Comparison of ENCODE assay signal across 1 cellular context in the genomic region with DNA sequence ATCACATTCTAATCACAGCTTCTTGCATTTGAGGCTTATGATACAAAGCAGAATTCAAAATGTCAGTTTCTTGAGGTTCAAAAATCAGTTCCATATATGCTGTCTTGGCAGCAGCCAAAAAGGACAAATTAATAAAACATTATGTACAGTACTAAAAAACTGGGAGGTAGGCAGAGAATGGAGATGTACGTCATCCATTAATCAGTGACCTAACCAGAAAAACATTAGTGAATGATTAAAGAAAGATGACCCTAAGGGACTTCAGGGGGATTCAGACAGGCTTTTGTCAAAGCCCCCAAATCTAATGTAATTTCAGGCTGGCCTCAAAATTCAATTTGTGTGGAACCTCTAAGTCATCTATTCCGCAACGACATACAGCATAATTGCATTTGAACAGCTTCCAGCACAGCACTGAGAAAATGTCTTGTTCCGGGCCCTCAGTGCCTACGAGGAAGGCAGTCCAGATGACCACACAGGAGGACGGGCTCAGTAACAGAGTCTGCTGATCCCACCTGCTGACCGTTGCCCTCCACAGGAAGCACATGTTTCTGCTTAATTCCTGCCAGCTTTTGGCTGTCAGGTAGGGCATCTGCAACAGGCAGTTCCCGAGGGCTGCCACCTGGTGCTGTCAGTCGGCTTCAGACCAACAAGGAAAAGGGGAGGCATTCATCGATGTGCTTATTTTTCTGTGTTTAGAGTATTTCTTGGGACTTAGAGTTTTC.
TF ChIP-seq lines count a peak whose summit lies in the region.

No MANE protein-coding gene starts in this region.

TF ChIP-seq in endothelial cell of umbilical vein, 7 proteins besides CTCF, POLR2A, EP300 and RAD21:
- TF ChIP-seq EZH2 (IDR thresholded peaks at IDR 0.05; ENCODE audit: borderline replicate concordance, low read depth, low read length, severe bottlenecking) = no peak
- TF ChIP-seq, protein P1, sequence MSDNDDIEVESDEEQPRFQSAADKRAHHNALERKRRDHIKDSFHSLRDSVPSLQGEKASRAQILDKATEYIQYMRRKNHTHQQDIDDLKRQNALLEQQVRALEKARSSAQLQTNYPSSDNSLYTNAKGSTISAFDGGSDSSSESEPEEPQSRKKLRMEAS (IDR thresholded peaks at IDR 0.05; ENCODE audit: insufficient read depth, insufficient read length) = no peak
- TF ChIP-seq GATA2 (IDR thresholded peaks at IDR 0.05; ENCODE audit: insufficient read depth, insufficient read length, low read depth, low read length) = no peak
- TF ChIP-seq JUN (IDR thresholded peaks at IDR 0.05; ENCODE audit: borderline replicate concordance, insufficient read depth, insufficient read length, low read depth) = no peak
- no peak for TF ChIP-seq POLR2AphosphoS5 (IDR thresholded peaks at IDR 0.05; ENCODE audit: insufficient read depth, low read depth, low read length)
- no peak for TF ChIP-seq MYC (IDR thresholded peaks at IDR 0.05; ENCODE audit: low read depth, low read length)
- no peak for TF ChIP-seq FOS (IDR thresholded peaks at IDR 0.05; ENCODE audit: borderline replicate concordance, insufficient read depth, low read length)
TF ChIP-seq in endothelial cell of umbilical vein: peak in this region for 0.
